ENCODE assay signal across 1 cellular context in genomic region chr20:50338479-50339195, GRCh38.
TF ChIP-seq lines count a peak whose summit lies in the region.

No MANE protein-coding gene starts in this region.

TF ChIP-seq in GM12878, 131 proteins besides CTCF, POLR2A, EP300 and RAD21 (continued from another document and continues in another):
- TF ChIP-seq ZBTB33 (IDR thresholded peaks at IDR 0.05), result no peak
- no peak for TF ChIP-seq TBL1XR1 (IDR thresholded peaks at IDR 0.05; ENCODE audit: low read depth, low read length)
- peak; percentile 70 for TF ChIP-seq TCF12 (IDR thresholded peaks at IDR 0.05; ENCODE audit: low read depth, low read length)
- TF ChIP-seq SREBF1 (IDR thresholded peaks at IDR 0.05; ENCODE audit: low read length), result no peak
- TF ChIP-seq IKZF2 (IDR thresholded peaks at IDR 0.05), result peak; percentile 97 to 98
- no peak for TF ChIP-seq PRDM15 (CRISPR knock-in tag; IDR thresholded peaks at IDR 0.05)
- TF ChIP-seq KLF5 (IDR thresholded peaks at IDR 0.05; ENCODE audit: partially characterized antibody), result no peak
- TF ChIP-seq NRF1 (conservative IDR thresholded peaks at IDR 0.05; ENCODE audit: low read depth, low read length), result no peak
- TF ChIP-seq NFYA (IDR thresholded peaks at IDR 0.05; ENCODE audit: borderline replicate concordance, low read depth, low read length), result no peak
- no peak for TF ChIP-seq TAF1 (IDR thresholded peaks at IDR 0.05; ENCODE audit: borderline replicate concordance, low read depth, low read length)
- TF ChIP-seq ZBTB4 (CRISPR knock-in tag; IDR thresholded peaks at IDR 0.05), result no peak
- TF ChIP-seq PAX8 (IDR thresholded peaks at IDR 0.05), result no peak
- TF ChIP-seq SP1 (IDR thresholded peaks at IDR 0.05; ENCODE audit: low read depth, low read length), result no peak
- TF ChIP-seq MYC (IDR thresholded peaks at IDR 0.05; ENCODE audit: insufficient read depth, insufficient read length, insufficient replicate concordance, low read length, severe bottlenecking), result no peak
- no peak for TF ChIP-seq ZNF274 (IDR thresholded peaks at IDR 0.05; ENCODE audit: insufficient read depth, insufficient read length)
- TF ChIP-seq CHD4 (IDR thresholded peaks at IDR 0.05), result no peak
- TF ChIP-seq ETV6 (conservative IDR thresholded peaks at IDR 0.05 in 1 of 2, IDR thresholded peaks at IDR 0.05 in 1 of 2; ENCODE audit: borderline replicate concordance in 1 of 2, low read depth in 1 of 2), result peak in 1 of 2 experiments; percentile 76; a peak in 2 of 4 replicates
- no peak for TF ChIP-seq BMI1 (IDR thresholded peaks at IDR 0.05; ENCODE audit: borderline replicate concordance)
- no peak for TF ChIP-seq PKNOX1 (IDR thresholded peaks at IDR 0.05)
- TF ChIP-seq ASH2L (IDR thresholded peaks at IDR 0.05; ENCODE audit: borderline replicate concordance, low read depth), result peak; percentile 89; the same call in 1 of the 2 replicates
- peak; percentile 93 for TF ChIP-seq RUNX3 (IDR thresholded peaks at IDR 0.05; ENCODE audit: low read length)
- no peak for TF ChIP-seq ZNF622 (IDR thresholded peaks at IDR 0.05)
- no peak for TF ChIP-seq NR2C1 (IDR thresholded peaks at IDR 0.05)
- no peak for TF ChIP-seq PAX5 (IDR thresholded peaks at IDR 0.05; ENCODE audit: borderline replicate concordance, low read depth, low read length)
- no peak for TF ChIP-seq SIX5 (IDR thresholded peaks at IDR 0.05; ENCODE audit: low read depth, low read length, severe bottlenecking)
- peak; percentile 65 for TF ChIP-seq MEF2A (IDR thresholded peaks at IDR 0.05; ENCODE audit: insufficient read depth, low read depth, low read length)
- peak; percentile 64; the same call in 1 of the 2 replicates for TF ChIP-seq ZNF217 (IDR thresholded peaks at IDR 0.05)
- no peak for TF ChIP-seq CHD1 (IDR thresholded peaks at IDR 0.05; ENCODE audit: low read depth, low read length)
- TF ChIP-seq POLR2AphosphoS2 (IDR thresholded peaks at IDR 0.05; ENCODE audit: low read depth, low read length), result no peak
- TF ChIP-seq SRF (IDR thresholded peaks at IDR 0.05; ENCODE audit: low read depth in 2 of 2, low read length in 2 of 2), result no peak
- no peak for TF ChIP-seq ZNF592 (IDR thresholded peaks at IDR 0.05)
- no peak for TF ChIP-seq MYB (IDR thresholded peaks at IDR 0.05; ENCODE audit: borderline replicate concordance, low read depth, low read length)
- no peak for TF ChIP-seq WRNIP1 (IDR thresholded peaks at IDR 0.05; ENCODE audit: borderline replicate concordance, low read depth, low read length)
- TF ChIP-seq NBN (IDR thresholded peaks at IDR 0.05), result peak; percentile 84
- TF ChIP-seq STAT3 (IDR thresholded peaks at IDR 0.05; ENCODE audit: low read depth, low read length), result no peak
- TF ChIP-seq MTA2 (IDR thresholded peaks at IDR 0.05; ENCODE audit: low read depth), result peak; percentile 83
- TF ChIP-seq GATAD2B (conservative IDR thresholded peaks at IDR 0.05; ENCODE audit: low read depth), result no peak; the same call in 1 of the 2 replicates
- TF ChIP-seq TCF7 (IDR thresholded peaks at IDR 0.05; ENCODE audit: borderline replicate concordance), result no peak
- TF ChIP-seq RELA (IDR thresholded peaks at IDR 0.05; ENCODE audit: borderline replicate concordance, partially characterized antibody), result no peak
- no peak for TF ChIP-seq SUPT20H (IDR thresholded peaks at IDR 0.05; ENCODE audit: borderline replicate concordance, control insufficient read depth, low read depth, low read length)
- TF ChIP-seq FOXM1 (IDR thresholded peaks at IDR 0.05; ENCODE audit: low read depth, low read length), result peak; percentile 48; the same call in 1 of the 2 replicates
- TF ChIP-seq BCL3 (IDR thresholded peaks at IDR 0.05; ENCODE audit: borderline replicate concordance, insufficient read depth, low read depth, low read length, poor library complexity, severe bottlenecking), result peak; percentile 47
- TF ChIP-seq E4F1 (IDR thresholded peaks at IDR 0.05; ENCODE audit: borderline replicate concordance, partially characterized antibody), result no peak
- no peak for TF ChIP-seq PML (IDR thresholded peaks at IDR 0.05; ENCODE audit: low read length)
